Comparison of ENCODE assay signal across 21 cellular contexts in genomic region chr14:28161040-28161439, GRCh38.
DNase-seq lines count a peak whose midpoint lies in the region; ATAC-seq, FAIRE-seq and TF ChIP-seq lines count a peak whose summit lies in the region.
"Had no signal": no experiment of that assay in that cellular context is flagged by ENCODE, and none has a peak within 500 bp of the region (broad histone marks: within the 10 kb centered on the region; RNA-seq: fewer than 3 reads in every experiment).

No MANE protein-coding gene starts in this region.

- no peaks in the 10 kb centered on the region for H3K36me3 ChIP-seq in HepG2 (replicated peaks in 1 of 2; ENCODE audit: control insufficient read depth in 1 of 2, insufficient read depth in 2 of 2, low read length in 2 of 2)
- no peaks in the 10 kb centered on the region for H3K36me3 ChIP-seq in right lobe of liver
- no peaks in the 10 kb centered on the region for H3K36me3 ChIP-seq in Karpas-422 (ENCODE audit: insufficient read depth, low read length)
- H3K36me3 ChIP-seq in neural cell (ENCODE audit: insufficient read depth, low read length): no peaks in the 10 kb centered on the region
- no peaks in the 10 kb centered on the region for H3K36me3 ChIP-seq in OCI-LY7 (ENCODE audit: insufficient read depth, low read length)
- H3K36me3 ChIP-seq: BLaER1 treated with 17β-estradiol and CSF1 and Interleukin-3, amounts not matched to agents 10 nM and 100 nM had no signal

- POLR2A ChIA-PET in HepG2 (lab: Yijun Ruan, JAX): no interaction called here
- POLR2A ChIA-PET in OCI-LY7 (lab: Charles Lee): no interaction called here

- H3K9me3 ChIP-seq in HepG2 (ENCODE audit: low read length): peaks cover 89% of the 10 kb centered on the region
- H3K9me3 ChIP-seq in right lobe of liver: no peaks in the 10 kb centered on the region
- H3K9me3 ChIP-seq in Karpas-422 (ENCODE audit: low read length): peaks cover 53% of the 10 kb centered on the region
- no peaks in the 10 kb centered on the region for H3K9me3 ChIP-seq in neural cell (ENCODE audit: low read length)
- 0 out of 2 replicates have a peak, but pooled peaks cover 11% of the 10 kb centered on the region for H3K9me3 ChIP-seq in OCI-LY7 (ENCODE audit: low read length)

- ATAC-seq in HepG2 (no peak), right lobe of liver (no peak), GM21360 (IDR thresholded peaks at IDR 0.05; ENCODE audit: unreplicated experiment) (no peak), HG03280 (IDR thresholded peaks at IDR 0.05; ENCODE audit: unreplicated experiment) (no peak)
- ATAC-seq: A549; CD8-positive, alpha-beta T cell; GM12878 had no signal

- H3F3A ChIP-seq in neural cell (ENCODE audit: insufficient read depth, low read length, poor library complexity, severe bottlenecking): no peaks in the 10 kb centered on the region

- BruUV-seq in HepG2 (replicated peaks; lab: Mats Ljungman, UMichigan): no TSS peak
- no TSS peak for BruUV-seq in OCI-LY7 (replicated peaks; lab: Mats Ljungman, UMichigan)

- in situ Hi-C loops in HepG2 (cut with HindIII; ENCODE audit: extremely low pct_ligation_motif_present, low pct_unique_long_range_greater_than_20kb): no loop called here

- TF ChIP-seq POLR2A in HepG2 (IDR thresholded peaks at IDR 0.05; ENCODE audit: insufficient read depth in 1 of 2, low read depth in 2 of 2, low read length in 2 of 2) (no peak), right lobe of liver (IDR thresholded peaks at IDR 0.05) (no peak)

- H3K4me3 ChIP-seq in HepG2 (replicated peaks in 1 of 3; ENCODE audit: insufficient read depth in 1 of 3, low read depth in 2 of 3, low read length in 3 of 3) (no peak overlapping the region), right lobe of liver (no peak overlapping the region), Karpas-422 (ENCODE audit: low read length) (no peak overlapping the region), neural cell (ENCODE audit: low read length) (no peak overlapping the region), OCI-LY7 (ENCODE audit: low read depth, low read length, poor library complexity, severe bottlenecking) (no peak overlapping the region)
- H3K4me3 ChIP-seq: A549; BLaER1 treated with 17β-estradiol and CSF1 and Interleukin-3, amounts not matched to agents 10 nM and 100 nM; GM12878 had no signal

- H2AFZ ChIP-seq in HepG2 (ENCODE audit: low read length): no peak overlapping the region
- H2AFZ ChIP-seq in Karpas-422 (ENCODE audit: low read length): no peak overlapping the region
- no peak overlapping the region for H2AFZ ChIP-seq in neural cell (ENCODE audit: low read depth, low read length)
- H2AFZ ChIP-seq in OCI-LY7 (ENCODE audit: low read length): no peak overlapping the region

- CTCF ChIA-PET in HepG2 (lab: Yijun Ruan, JAX; ENCODE audit: low intra/inter-chr PET ratio, low total read pairs) (no interaction called here), OCI-LY7 (lab: Charles Lee; ENCODE audit: unreplicated experiment) (no interaction called here)

- no peak overlapping the region for H3K9ac ChIP-seq in HepG2 (ENCODE audit: insufficient read depth, low read depth, low read length)
- H3K9ac ChIP-seq in Karpas-422 (ENCODE audit: low read length): no peak overlapping the region
- H3K9ac ChIP-seq in neural cell (ENCODE audit: low read length): peak overlapping the region; percentile 10
- H3K9ac ChIP-seq: BLaER1 treated with 17β-estradiol and CSF1 and Interleukin-3, amounts not matched to agents 10 nM and 100 nM had no signal

- FAIRE-seq in HepG2 (lab: Jason Lieb, UNC): no peak
- FAIRE-seq: GM12878, GM12892, GM18507 had no signal

- H3K9me2 ChIP-seq in Karpas-422 (replicated peaks; ENCODE audit: insufficient read depth, low read length): no peaks in the 10 kb centered on the region
- H3K9me2 ChIP-seq in neural cell (ENCODE audit: insufficient read depth, low read length): no peaks in the 10 kb centered on the region
- H3K9me2 ChIP-seq in OCI-LY7 (ENCODE audit: insufficient read depth, low read length): no peaks in the 10 kb centered on the region

- no peaks in the 10 kb centered on the region for H4K20me1 ChIP-seq in HepG2 (ENCODE audit: insufficient read depth, low read length)
- H4K20me1 ChIP-seq in Karpas-422 (ENCODE audit: insufficient read depth, low read depth, low read length): no peaks in the 10 kb centered on the region
- no peaks in the 10 kb centered on the region for H4K20me1 ChIP-seq in neural cell (ENCODE audit: insufficient read depth)
- no peaks in the 10 kb centered on the region for H4K20me1 ChIP-seq in OCI-LY7 (ENCODE audit: insufficient read depth, low read length)
- H4K20me1 ChIP-seq: BLaER1 treated with 17β-estradiol and CSF1 and Interleukin-3, amounts not matched to agents 10 nM and 100 nM had no signal

- DNase-seq in HepG2 (ENCODE audit: low spot score): no peak
- DNase-seq in right lobe of liver: no peak
- peak; percentile 19 for DNase-seq in Karpas-422
- peak; percentile 28 for DNase-seq in RKO (ENCODE audit: low spot score)
- no peak for DNase-seq in OCI-LY7 (ENCODE audit: low spot score)
- DNase-seq: AML-193; CD4-positive, alpha-beta T cell; CD8-positive, alpha-beta T cell; COR-L47; DMS79 treated with DMSO at 0.1 percent for 48 hours; GDM1 had no signal

- no peaks in the 10 kb centered on the region for H3K4me1 ChIP-seq in HepG2 (ENCODE audit: insufficient read depth, low read length)
- no peaks in the 10 kb centered on the region for H3K4me1 ChIP-seq in right lobe of liver
- H3K4me1 ChIP-seq in Karpas-422 (ENCODE audit: low read length): no peaks in the 10 kb centered on the region
- no peaks in the 10 kb centered on the region for H3K4me1 ChIP-seq in OCI-LY7 (ENCODE audit: insufficient read depth, low read length, poor library complexity, severe bottlenecking)
- H3K4me1 ChIP-seq: A549; BLaER1 treated with 17β-estradiol and CSF1 and Interleukin-3, amounts not matched to agents 10 nM and 100 nM had no signal

- intact Hi-C loops in HepG2 (cut with micrococcal nuclease; ENCODE audit: unreplicated experiment): no loop called here
- intact Hi-C loops in right lobe of liver (cut with DNase I): no loop called here
- intact Hi-C loops in OCI-LY7 (cut with micrococcal nuclease; ENCODE audit: unreplicated experiment): no loop called here

- TF ChIP-seq CTCF in HepG2 (CRISPR knock-in tag; IDR thresholded peaks at IDR 0.05): no peak
- TF ChIP-seq CTCF in right lobe of liver (IDR thresholded peaks at IDR 0.05): no peak
- TF ChIP-seq CTCF in neural cell (IDR thresholded peaks at IDR 0.05; ENCODE audit: poor library complexity, severe bottlenecking): no peak
- TF ChIP-seq CTCF in OCI-LY7 (conservative IDR thresholded peaks at IDR 0.05; ENCODE audit: low read length): no peak

- H3K79me2 ChIP-seq in HepG2 (ENCODE audit: insufficient read depth, low read length) (no peaks in the 10 kb centered on the region), Karpas-422 (ENCODE audit: low read length) (no peaks in the 10 kb centered on the region), neural cell (replicated peaks; ENCODE audit: insufficient read depth, low read length) (no peaks in the 10 kb centered on the region), OCI-LY7 (ENCODE audit: insufficient read depth, low read depth, low read length) (no peaks in the 10 kb centered on the region)

- no peak overlapping the region for H3K27ac ChIP-seq in HepG2 (ENCODE audit: extremely low read length, insufficient read depth, low read length)
- H3K27ac ChIP-seq in right lobe of liver: no peak overlapping the region
- no peak overlapping the region for H3K27ac ChIP-seq in Karpas-422 (ENCODE audit: low read length)
- H3K27ac ChIP-seq in neural cell (ENCODE audit: low read length): peak overlapping the region; percentile 68
- no peak overlapping the region for H3K27ac ChIP-seq in OCI-LY7 (ENCODE audit: low read depth, low read length, poor library complexity, severe bottlenecking)
- H3K27ac ChIP-seq: 22Rv1; A549; BLaER1 treated with 17β-estradiol and CSF1 and Interleukin-3, amounts not matched to agents 10 nM and 100 nM; C4-2B had no signal

- TF ChIP-seq EP300 in HepG2 (IDR thresholded peaks at IDR 0.05; ENCODE audit: low read depth in 2 of 2, low read length in 2 of 2) (no peak), HepG2 (CRISPR knock-in tag; IDR thresholded peaks at IDR 0.05; ENCODE audit: borderline replicate concordance) (no peak), neural cell (conservative IDR thresholded peaks at IDR 0.05; ENCODE audit: poor library complexity, severe bottlenecking) (peak; percentile 70)

- TF ChIP-seq RAD21 in HepG2 (CRISPR knock-in tag; IDR thresholded peaks at IDR 0.05): no peak
- no peak for TF ChIP-seq RAD21 in neural cell (conservative IDR thresholded peaks at IDR 0.05)

- WGBS in HepG2 (ENCODE audit: low lambda C conversion rate): under 1% methylated on average over 2 of the region's 2 CpGs
- 74% methylated on average over 2 of the region's 2 CpGs for WGBS in right lobe of liver (ENCODE audit: insufficient coverage, low coverage, low lambda C conversion rate, missing lambda C conversion rate)

- H3K4me2 ChIP-seq in HepG2 (ENCODE audit: low read depth, low read length) (no peak overlapping the region), Karpas-422 (ENCODE audit: low read depth, low read length, poor library complexity, severe bottlenecking) (no peak overlapping the region), neural cell (ENCODE audit: low read length) (no peak overlapping the region), OCI-LY7 (ENCODE audit: low read length) (no peak overlapping the region)
- H3K4me2 ChIP-seq: A549; BLaER1 treated with 17β-estradiol and CSF1 and Interleukin-3, amounts not matched to agents 10 nM and 100 nM had no signal

- H3K27me3 ChIP-seq in HepG2 (ENCODE audit: control insufficient read depth in 1 of 2, insufficient read depth in 2 of 2, low read length in 2 of 2): no peaks in the 10 kb centered on the region
- H3K27me3 ChIP-seq in right lobe of liver: no peaks in the 10 kb centered on the region
- H3K27me3 ChIP-seq in Karpas-422 (ENCODE audit: low read length): no peaks in the 10 kb centered on the region
- H3K27me3 ChIP-seq in neural cell (ENCODE audit: insufficient read depth, low read depth, low read length): no peaks in the 10 kb centered on the region
- H3K27me3 ChIP-seq: BLaER1 treated with 17β-estradiol and CSF1 and Interleukin-3, amounts not matched to agents 10 nM and 100 nM had no signal

TF ChIP-seq in HepG2, 621 proteins besides CTCF, POLR2A, EP300 and RAD21 (continues in another document):
- TF ChIP-seq RAD51 (IDR thresholded peaks at IDR 0.05; ENCODE audit: borderline replicate concordance) (no peak), ZSCAN31 (CRISPR knock-in tag; IDR thresholded peaks at IDR 0.05; ENCODE audit: low read depth) (no peak), ZNF343 (CRISPR knock-in tag; IDR thresholded peaks at IDR 0.05) (no peak), CREB1 (IDR thresholded peaks at IDR 0.05) (peak; percentile 85), CREB1 (CRISPR knock-in tag; IDR thresholded peaks at IDR 0.05) (no peak)

TF ChIP-seq in neural cell, 6 proteins besides CTCF, POLR2A, EP300 and RAD21:
- no peak for TF ChIP-seq EZH2 (IDR thresholded peaks at IDR 0.05; ENCODE audit: borderline replicate concordance, insufficient read depth, low read length, poor library complexity, severe bottlenecking)
- no peak for TF ChIP-seq TAF1 (IDR thresholded peaks at IDR 0.05; ENCODE audit: low read depth)

Comparison
In these comparisons a context has a peak if more than half of its experiments do, and no peak if none do; other contexts are left out.
1. DNase-seq: peak in Karpas-422 (single experiment) and RKO (single experiment); none in HepG2 (single experiment), right lobe of liver (0 of 3) and OCI-LY7 (single experiment).